Comparison of ENCODE assay signal across 1 cellular context in genomic region chr10:28800144-28800543, GRCh38.
TF ChIP-seq lines count a peak whose summit lies in the region.

No MANE protein-coding gene starts in this region.

TF ChIP-seq in HepG2, 621 proteins besides CTCF, POLR2A, EP300 and RAD21 (continued from another document):
- TF ChIP-seq POGK (CRISPR knock-in tag; conservative IDR thresholded peaks at IDR 0.05), result no peak
- no peak for TF ChIP-seq ZNF33A (CRISPR knock-in tag; IDR thresholded peaks at IDR 0.05; ENCODE audit: borderline replicate concordance)
- TF ChIP-seq, protein P1, sequence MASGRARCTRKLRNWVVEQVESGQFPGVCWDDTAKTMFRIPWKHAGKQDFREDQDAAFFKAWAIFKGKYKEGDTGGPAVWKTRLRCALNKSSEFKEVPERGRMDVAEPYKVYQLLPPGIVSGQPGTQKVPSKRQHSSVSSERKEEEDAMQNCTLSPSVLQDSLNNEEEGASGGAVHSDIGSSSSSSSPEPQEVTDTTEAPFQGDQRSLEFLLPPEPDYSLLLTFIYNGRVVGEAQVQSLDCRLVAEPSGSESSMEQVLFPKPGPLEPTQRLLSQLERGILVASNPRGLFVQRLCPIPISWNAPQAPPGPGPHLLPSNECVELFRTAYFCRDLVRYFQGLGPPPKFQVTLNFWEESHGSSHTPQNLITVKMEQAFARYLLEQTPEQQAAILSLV (CRISPR knock-in tag; IDR thresholded peaks at IDR 0.05; ENCODE audit: borderline replicate concordance), result no peak
- TF ChIP-seq ZNF260 (CRISPR knock-in tag; IDR thresholded peaks at IDR 0.05; ENCODE audit: borderline replicate concordance, low read depth), result no peak
- TF ChIP-seq THRA (CRISPR knock-in tag; IDR thresholded peaks at IDR 0.05; ENCODE audit: borderline replicate concordance), result no peak
- no peak for TF ChIP-seq KDM3A (CRISPR knock-in tag; IDR thresholded peaks at IDR 0.05; ENCODE audit: low read depth)
